Comparison of ENCODE assay signal across 8 cellular contexts in the genomic region with DNA sequence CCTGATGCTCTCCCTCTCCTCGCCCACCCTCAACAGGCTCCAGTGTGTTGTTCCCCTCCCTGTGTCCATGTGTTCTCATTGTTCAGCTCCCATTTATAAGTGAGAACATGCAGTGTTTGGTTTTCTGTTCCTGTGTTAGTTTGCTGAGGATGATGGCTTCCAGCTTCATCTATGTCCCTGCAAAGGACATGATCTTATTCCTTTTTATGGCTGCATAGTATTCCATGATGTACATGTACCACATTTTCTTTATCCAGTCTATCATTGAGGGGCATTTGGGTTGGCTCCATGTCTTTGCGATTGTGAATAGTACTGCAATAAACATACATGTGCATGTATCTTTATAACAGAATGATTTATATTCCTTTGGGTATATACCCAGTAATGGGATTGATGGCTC.
DNase-seq lines count a peak whose midpoint lies in the region; ATAC-seq and TF ChIP-seq lines count a peak whose summit lies in the region.
"Not testable (repeated sequence)": the region's sequence is repeated elsewhere in the genome, so short reads cannot be mapped to it uniquely, and the experiment has no call there.

No MANE protein-coding gene starts in this region.

- not testable (repeated sequence) for H3K27ac ChIP-seq in CD4-positive, alpha-beta memory T cell (ENCODE audit: low read depth, low read length)
- H3K27ac ChIP-seq in left ventricle myocardium inferior (replicated peaks) (peak overlapping the region; percentile 74), psoas muscle (peak overlapping the region; percentile 87), vagina (peak overlapping the region; percentile 31)

- peaks cover 52% of the 10 kb centered on the region for H3K4me1 ChIP-seq in CD4-positive, alpha-beta memory T cell (ENCODE audit: insufficient read depth, low read length)
- peaks cover 44% of the 10 kb centered on the region for H3K4me1 ChIP-seq in left ventricle myocardium inferior
- H3K4me1 ChIP-seq in psoas muscle = peaks cover 72% of the 10 kb centered on the region
- peaks cover 51% of the 10 kb centered on the region for H3K4me1 ChIP-seq in vagina

- not testable (repeated sequence) for TF ChIP-seq POLR2A in vagina (IDR thresholded peaks at IDR 0.05)

- not testable (repeated sequence) for TF ChIP-seq CTCF in left ventricle myocardium inferior (IDR thresholded peaks at IDR 0.05; ENCODE audit: borderline replicate concordance); psoas muscle (IDR thresholded peaks at IDR 0.05); vagina (IDR thresholded peaks at IDR 0.05)

- POLR2A ChIA-PET in CD4-positive, alpha-beta memory T cell (lab: Charles Lee; ENCODE audit: partially characterized antibody) = interaction anchor here (1.1 kb wide), 1 partner anchor 28 kb away, joined by 3 read pairs; no protein-coding TSS in a partner anchor
- POLR2A ChIA-PET in T-cell (lab: Charles Lee) = not testable (repeated sequence)
- POLR2A ChIA-PET in activated CD4-positive, alpha-beta memory T cell treated with anti-CD3 and anti-CD28 coated beads for 36 hours (lab: Charles Lee) = interaction anchor here (0.5 to 2.0 kb wide), 3 partner anchors 10 to 133 kb away, joined by 4 to 7 read pairs (median 4); no protein-coding TSS in a partner anchor

- not testable (repeated sequence) for H3K9me3 Mint-ChIP-seq in CD4-positive, alpha-beta memory T cell; T-cell; activated CD4-positive, alpha-beta memory T cell treated with anti-CD3 and anti-CD28 coated beads for 36 hours; activated T-helper 1 cell treated with anti-CD3 and anti-CD28 coated beads, Interleukin-12 subunit alpha, Interleukin-12 subunit beta, Interleukin-2, Interleukin-4 antibody, amounts not matched to agents 30 ng/mL and 10 ng/mL and 1 ng/mL, durations not matched to agents 14 hours and 24 hours and 36 hours; activated naive CD8-positive, alpha-beta T cell (ENCODE audit: low read depth)

- not testable (repeated sequence) for H3K27me3 Mint-ChIP-seq in CD4-positive, alpha-beta memory T cell; T-cell; activated CD4-positive, alpha-beta memory T cell treated with anti-CD3 and anti-CD28 coated beads for 36 hours; activated T-helper 1 cell treated with anti-CD3 and anti-CD28 coated beads, Interleukin-12 subunit alpha, Interleukin-12 subunit beta, Interleukin-2, Interleukin-4 antibody, amounts not matched to agents 30 ng/mL and 10 ng/mL and 1 ng/mL, durations not matched to agents 14 hours and 24 hours and 36 hours (ENCODE audit: insufficient read depth); activated naive CD8-positive, alpha-beta T cell

- H3K4me3 ChIP-seq in CD4-positive, alpha-beta memory T cell (ENCODE audit: low read length in 2 of 2); left ventricle myocardium inferior; psoas muscle; vagina: not testable (repeated sequence)

- H3K36me3 Mint-ChIP-seq in CD4-positive, alpha-beta memory T cell = peaks cover 7 to 13% of the 10 kb centered on the region in 2 donors
- peaks cover 20% of the 10 kb centered on the region for H3K36me3 Mint-ChIP-seq in T-cell
- peaks cover 12% of the 10 kb centered on the region for H3K36me3 Mint-ChIP-seq in activated CD4-positive, alpha-beta memory T cell treated with anti-CD3 and anti-CD28 coated beads for 36 hours
- peaks cover 35% of the 10 kb centered on the region for H3K36me3 Mint-ChIP-seq in activated T-helper 1 cell treated with anti-CD3 and anti-CD28 coated beads, Interleukin-12 subunit alpha, Interleukin-12 subunit beta, Interleukin-2, Interleukin-4 antibody, amounts not matched to agents 30 ng/mL and 10 ng/mL and 1 ng/mL, durations not matched to agents 14 hours and 24 hours and 36 hours (ENCODE audit: low read depth)
- peaks cover 12% of the 10 kb centered on the region for H3K36me3 Mint-ChIP-seq in activated naive CD8-positive, alpha-beta T cell

- H3K4me3 Mint-ChIP-seq in CD4-positive, alpha-beta memory T cell; T-cell; activated CD4-positive, alpha-beta memory T cell treated with anti-CD3 and anti-CD28 coated beads for 36 hours; activated T-helper 1 cell treated with anti-CD3 and anti-CD28 coated beads, Interleukin-12 subunit alpha, Interleukin-12 subunit beta, Interleukin-2, Interleukin-4 antibody, amounts not matched to agents 30 ng/mL and 10 ng/mL and 1 ng/mL, durations not matched to agents 14 hours and 24 hours and 36 hours; activated naive CD8-positive, alpha-beta T cell: not testable (repeated sequence)

- H3K27ac Mint-ChIP-seq in CD4-positive, alpha-beta memory T cell = peak overlapping the region in 4 of 7 donors; percentile 29 to 65 (median 46)
- peak overlapping the region; percentile 31 to 70 for H3K27ac Mint-ChIP-seq in T-cell
- peak overlapping the region; percentile 62 for H3K27ac Mint-ChIP-seq in activated CD4-positive, alpha-beta memory T cell treated with anti-CD3 and anti-CD28 coated beads for 36 hours
- peak overlapping the region; percentile 49 for H3K27ac Mint-ChIP-seq in activated T-helper 1 cell treated with anti-CD3 and anti-CD28 coated beads, Interleukin-12 subunit alpha, Interleukin-12 subunit beta, Interleukin-2, Interleukin-4 antibody, amounts not matched to agents 30 ng/mL and 10 ng/mL and 1 ng/mL, durations not matched to agents 14 hours and 24 hours and 36 hours
- peak overlapping the region; percentile 55 for H3K27ac Mint-ChIP-seq in activated naive CD8-positive, alpha-beta T cell

- CTCF ChIA-PET in CD4-positive, alpha-beta memory T cell (lab: Charles Lee; ENCODE audit: partially characterized antibody) = interaction anchor here (1.4 kb wide), 1 partner anchor 127 kb away, joined by 3 read pairs; no protein-coding TSS in a partner anchor
- CTCF ChIA-PET in T-cell (lab: Charles Lee); activated CD4-positive, alpha-beta memory T cell treated with anti-CD3 and anti-CD28 coated beads for 36 hours (lab: Charles Lee): not testable (repeated sequence)

- H3K9me3 ChIP-seq in CD4-positive, alpha-beta memory T cell (ENCODE audit: control insufficient read depth in 1 of 2, low read length in 2 of 2); left ventricle myocardium inferior (replicated peaks); psoas muscle; vagina: not testable (repeated sequence)

- DNase-seq in CD4-positive, alpha-beta memory T cell; T-cell; activated CD4-positive, alpha-beta memory T cell treated with anti-CD3 and anti-CD28 coated beads for 36 hours; activated T-helper 1 cell treated with anti-CD3 and anti-CD28 coated beads, Interleukin-12 subunit alpha, Interleukin-12 subunit beta, Interleukin-2, Interleukin-4 antibody, amounts not matched to agents 30 ng/mL and 10 ng/mL and 1 ng/mL, durations not matched to agents 14 hours and 24 hours and 36 hours (ENCODE audit: low spot score); left ventricle myocardium inferior; psoas muscle; vagina (ENCODE audit: extremely low spot score in 2 of 2): not testable (repeated sequence)

- peaks cover 55 to 86% (median 59%) of the 10 kb centered on the region in 4 donors for H3K4me1 Mint-ChIP-seq in CD4-positive, alpha-beta memory T cell
- H3K4me1 Mint-ChIP-seq in T-cell = peaks cover 68 to 75% (median 74%) of the 10 kb centered on the region in 3 donors
- H3K4me1 Mint-ChIP-seq in activated CD4-positive, alpha-beta memory T cell treated with anti-CD3 and anti-CD28 coated beads for 36 hours (ENCODE audit: low read depth) = peaks cover 75% of the 10 kb centered on the region
- H3K4me1 Mint-ChIP-seq in activated T-helper 1 cell treated with anti-CD3 and anti-CD28 coated beads, Interleukin-12 subunit alpha, Interleukin-12 subunit beta, Interleukin-2, Interleukin-4 antibody, amounts not matched to agents 30 ng/mL and 10 ng/mL and 1 ng/mL, durations not matched to agents 14 hours and 24 hours and 36 hours (ENCODE audit: low read depth) = peaks cover 72% of the 10 kb centered on the region
- peaks cover 75% of the 10 kb centered on the region for H3K4me1 Mint-ChIP-seq in activated naive CD8-positive, alpha-beta T cell (ENCODE audit: low read depth)

- WGBS in psoas muscle, 3 donors = 96 to 98% (median 97%) methylated on average over 2 of the region's 2 CpGs

- not testable (repeated sequence) for ATAC-seq in T-cell (replicated peaks in 1 of 4); psoas muscle

- not testable (repeated sequence) for H3K36me3 ChIP-seq in CD4-positive, alpha-beta memory T cell (ENCODE audit: insufficient read depth, low read length); left ventricle myocardium inferior; psoas muscle (ENCODE audit: insufficient read depth in 1 of 2, low read depth in 1 of 2); vagina

- not testable (repeated sequence) for H3K27me3 ChIP-seq in CD4-positive, alpha-beta memory T cell (ENCODE audit: insufficient read depth, low read length); left ventricle myocardium inferior (ENCODE audit: low read depth); psoas muscle (ENCODE audit: insufficient read depth in 3 of 3, low read length in 2 of 3); vagina

- intact Hi-C loops in CD4-positive, alpha-beta memory T cell (cut with micrococcal nuclease); activated CD4-positive, alpha-beta memory T cell treated with anti-CD3 and anti-CD28 coated beads for 36 hours (cut with micrococcal nuclease); activated T-helper 1 cell treated with anti-CD3 and anti-CD28 coated beads, Interleukin-12 subunit alpha, Interleukin-12 subunit beta, Interleukin-2, Interleukin-4 antibody, amounts not matched to agents 30 ng/mL and 10 ng/mL and 1 ng/mL, durations not matched to agents 14 hours and 24 hours and 36 hours (cut with micrococcal nuclease); left ventricle myocardium inferior (cut with micrococcal nuclease); vagina (cut with DNase I): not testable (repeated sequence)
- intact Hi-C loops in psoas muscle (cut with DNase I) = loop anchor here in 1 of 2 donors (5.0 kb wide), 2 partner anchors 34 to 81 kb away; no protein-coding TSS in a partner anchor
